ENCODE assay signal across 8 cellular contexts in genomic region chr16:22190169-22191088, GRCh38. TPM values are rescaled to one million over a fixed set of nuclear protein-coding genes. Genes with fewer than 3 reads are reported as not detected.
DNase-seq lines count a peak whose midpoint lies in the region; ATAC-seq, FAIRE-seq and TF ChIP-seq lines count a peak whose summit lies in the region.

No MANE protein-coding gene starts in this region.

- TF ChIP-seq CTCF in cardiac muscle cell (IDR thresholded peaks at IDR 0.05; ENCODE audit: low read depth, low read length) (no peak), type B pancreatic cell (conservative IDR thresholded peaks at IDR 0.05) (peak; percentile 15)

- H3K4me3 ChIP-seq in adipocyte (ENCODE audit: low read length) (peak overlapping the region; percentile 82), cardiac muscle cell (peak overlapping the region; percentile 51)

- no peaks in the 10 kb centered on the region for H3K27me3 ChIP-seq in adipocyte (replicated peaks; ENCODE audit: control insufficient read depth, insufficient read depth, low read length)
- H3K27me3 ChIP-seq in cardiac muscle cell = no peaks in the 10 kb centered on the region

- peaks cover 28% of the 10 kb centered on the region for H3K4me1 Mint-ChIP-seq in type B pancreatic cell (ENCODE audit: unreplicated experiment)

- H3K27ac Mint-ChIP-seq in type B pancreatic cell = peak overlapping the region; percentile 99

- no peaks in the 10 kb centered on the region for H3K9me3 ChIP-seq in adipocyte (ENCODE audit: control insufficient read depth, low read length)
- H3K9me3 ChIP-seq in cardiac muscle cell (ENCODE audit: low read depth) = no peaks in the 10 kb centered on the region

- H3K27ac ChIP-seq in cardiac muscle cell = peak overlapping the region; percentile 88

- H3K36me3 Mint-ChIP-seq in type B pancreatic cell = no peaks in the 10 kb centered on the region

- peaks cover 35% of the 10 kb centered on the region for H3K4me1 ChIP-seq in adipocyte (ENCODE audit: control insufficient read depth, insufficient read depth, low read length)
- H3K4me1 ChIP-seq in cardiac muscle cell (ENCODE audit: low read depth) = peaks cover 10% of the 10 kb centered on the region

- TF ChIP-seq POLR2A in GM12891 (IDR thresholded peaks at IDR 0.05; ENCODE audit: low read depth, low read length) = no peak

- DNase-seq in GM12891 (ENCODE audit: insufficient read length, low spot score) (peak; percentile 81), NCI-H1417 treated with DMSO at 0.1 percent for 48 hours (lab: John Stamatoyannopoulos, UW) (peak; percentile 96), SW 1271 (lab: John Stamatoyannopoulos, UW) (peak; percentile 96 to 98), adipocyte (ENCODE audit: low read depth) (peak; percentile 100), cardiac muscle cell (ENCODE audit: low read depth in 1 of 2, low spot score in 1 of 2) (peak; percentile 100), pons (ENCODE audit: low spot score) (peak; percentile 100), type B pancreatic cell (ENCODE audit: extremely low spot score, unreplicated experiment) (peak; percentile 100)

- H3K4me3 Mint-ChIP-seq in type B pancreatic cell = peak overlapping the region; percentile 98

- H3K27me3 Mint-ChIP-seq in type B pancreatic cell = peaks cover 5% of the 10 kb centered on the region

- FAIRE-seq in GM12891 (lab: Jason Lieb, UNC) = peak; percentile 96

- no peaks in the 10 kb centered on the region for H3K9me3 Mint-ChIP-seq in type B pancreatic cell

- peak overlapping the region; percentile 87 for H3K9ac ChIP-seq in adipocyte (ENCODE audit: low read length)

- ATAC-seq in HG02798 (IDR thresholded peaks at IDR 0.05; ENCODE audit: poor library complexity, unreplicated experiment) = peak; percentile 70

- H3K36me3 ChIP-seq in adipocyte (ENCODE audit: control insufficient read depth, insufficient read depth, low read length, severe bottlenecking) (no peaks in the 10 kb centered on the region), cardiac muscle cell (no peaks in the 10 kb centered on the region)

TF ChIP-seq in GM12891, 5 proteins besides CTCF, POLR2A, EP300 and RAD21:
- TF ChIP-seq POU2F2 (IDR thresholded peaks at IDR 0.05; ENCODE audit: low read depth, low read length) (no peak), PAX5 (IDR thresholded peaks at IDR 0.05; ENCODE audit: insufficient read depth, low read length, severe bottlenecking) (peak; percentile 64), TAF1 (IDR thresholded peaks at IDR 0.05; ENCODE audit: low read depth, low read length) (no peak), POLR2AphosphoS5 (IDR thresholded peaks at IDR 0.05; ENCODE audit: low read depth, low read length) (peak; percentile 39; the same call in 1 of the 2 replicates), SPI1 (IDR thresholded peaks at IDR 0.05; ENCODE audit: low read depth, low read length) (no peak)

RNA-seq across cellular contexts. Expression of gene EEF2K, which starts 15.6 kb away (rescaled TPM):
- polyA plus RNA-seq in GM12891 (2012; ENCODE audit: low read depth, missing spikeins) = 8.1 TPM
- total RNA-seq in cardiac muscle cell (25.9 and 26.1 TPM in 2 replicates), type B pancreatic cell (ENCODE audit: low replicate concordance) (16.2 and 22.5 TPM in 2 replicates)
- 16.1 and 18.6 TPM in 2 replicates for polyA plus RNA-seq in cardiac muscle cell

RNA-seq across cellular contexts. Expression of gene SDR42E2, which starts 28.1 kb away (rescaled TPM):
- polyA plus RNA-seq in GM12891 (2012; ENCODE audit: low read depth, missing spikeins) = 0.05 TPM
- total RNA-seq in cardiac muscle cell (0.06 TPM in 1 of 2 replicates, not detected in the other), type B pancreatic cell (ENCODE audit: low replicate concordance) (0.19 TPM in 1 of 2 replicates, not detected in the other)
- polyA plus RNA-seq in cardiac muscle cell = not detected in 2 replicates

Comparison
In these comparisons a context has a peak if more than half of its experiments do, and no peak if none do; other contexts are left out.
1. Peak in every context shown above with its lines: DNase-seq, ATAC-seq, H3K4me3 ChIP-seq and H3K27ac ChIP-seq.